Comparison of ENCODE assay signal across 10 cellular contexts in the genomic region with DNA sequence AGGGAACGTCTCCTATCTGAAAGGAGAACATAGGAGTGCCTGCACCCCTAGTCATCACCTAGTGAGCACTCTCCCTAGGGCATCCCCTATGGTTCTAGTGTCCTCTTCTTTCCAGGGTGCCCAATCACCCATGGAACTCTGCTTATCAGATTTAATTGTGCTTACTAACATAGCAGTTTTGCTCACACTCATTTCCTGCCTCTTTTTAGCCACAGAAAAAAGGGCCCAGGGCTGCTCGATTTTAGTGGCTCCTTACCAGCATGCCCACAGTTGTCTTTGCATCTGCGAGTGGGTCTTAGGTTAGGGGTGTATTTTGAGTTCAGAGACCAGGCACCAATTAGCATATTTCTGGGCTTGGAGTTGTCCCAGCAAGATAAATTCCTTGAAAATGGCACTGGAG.
DNase-seq lines count a peak whose midpoint lies in the region; ATAC-seq and TF ChIP-seq lines count a peak whose summit lies in the region.
"Had no signal": no experiment of that assay in that cellular context is flagged by ENCODE, and none has a peak within 500 bp of the region (broad histone marks: within the 10 kb centered on the region; RNA-seq: fewer than 3 reads in every experiment).

No MANE protein-coding gene starts in this region.

- H3K27me3 Mint-ChIP-seq in activated T-cell treated with anti-CD3 and anti-CD28 coated beads, Interleukin-2, amount 50 U/mL, for 24 hours: no peaks in the 10 kb centered on the region
- no peaks in the 10 kb centered on the region for H3K27me3 Mint-ChIP-seq in activated CD4-positive, alpha-beta memory T cell treated with anti-CD3 and anti-CD28 coated beads, Interleukin-2, amount 10 ng/mL, durations not matched to agents 7 days and 5 days
- H3K27me3 Mint-ChIP-seq in stimulated activated memory B cell treated with anti-CD40 and anti-IgM and Interleukin-4, amounts not matched to agents 10 μg/mL and 1 μg/mL and 100 μg/mL, for 72 hours: no peaks in the 10 kb centered on the region
- H3K27me3 Mint-ChIP-seq in progenitor cell of endocrine pancreas: no peaks in the 10 kb centered on the region

- CTCF ChIA-PET in activated CD4-positive, alpha-beta memory T cell treated with anti-CD3 and anti-CD28 coated beads, Interleukin-2, amount 10 ng/mL, durations not matched to agents 7 days and 5 days (lab: Charles Lee): interaction anchor here (1.4 kb wide), 1 partner anchor 46 kb away, joined by 4 read pairs; no protein-coding TSS in a partner anchor

- H3K36me3 Mint-ChIP-seq in activated T-cell treated with anti-CD3 and anti-CD28 coated beads, Interleukin-2, amount 50 U/mL, for 24 hours (ENCODE audit: low read depth): peaks cover 42% of the 10 kb centered on the region
- H3K36me3 Mint-ChIP-seq in activated CD4-positive, alpha-beta memory T cell treated with anti-CD3 and anti-CD28 coated beads, Interleukin-2, amount 10 ng/mL, durations not matched to agents 7 days and 5 days (ENCODE audit: low read depth): peaks cover 17% of the 10 kb centered on the region
- H3K36me3 Mint-ChIP-seq in stimulated activated memory B cell treated with anti-CD40 and anti-IgM and Interleukin-4, amounts not matched to agents 10 μg/mL and 1 μg/mL and 100 μg/mL, for 72 hours: peaks cover 6% of the 10 kb centered on the region
- no peaks in the 10 kb centered on the region for H3K36me3 Mint-ChIP-seq in progenitor cell of endocrine pancreas (ENCODE audit: insufficient read depth)

- no peak for TF ChIP-seq CTCF in progenitor cell of endocrine pancreas (IDR thresholded peaks at IDR 0.05; ENCODE audit: unreplicated experiment)

- H3K27ac Mint-ChIP-seq in activated T-cell treated with anti-CD3 and anti-CD28 coated beads, Interleukin-2, amount 50 U/mL, for 24 hours: peak overlapping the region; percentile 94
- peak overlapping the region; percentile 90 for H3K27ac Mint-ChIP-seq in activated CD4-positive, alpha-beta memory T cell treated with anti-CD3 and anti-CD28 coated beads, Interleukin-2, amount 10 ng/mL, durations not matched to agents 7 days and 5 days
- peak overlapping the region; percentile 98 for H3K27ac Mint-ChIP-seq in stimulated activated memory B cell treated with anti-CD40 and anti-IgM and Interleukin-4, amounts not matched to agents 10 μg/mL and 1 μg/mL and 100 μg/mL, for 72 hours
- no peak overlapping the region for H3K27ac Mint-ChIP-seq in progenitor cell of endocrine pancreas

- peak overlapping the region; percentile 86 for H3K4me3 Mint-ChIP-seq in activated T-cell treated with anti-CD3 and anti-CD28 coated beads, Interleukin-2, amount 50 U/mL, for 24 hours
- peak overlapping the region; percentile 85 for H3K4me3 Mint-ChIP-seq in activated CD4-positive, alpha-beta memory T cell treated with anti-CD3 and anti-CD28 coated beads, Interleukin-2, amount 10 ng/mL, durations not matched to agents 7 days and 5 days
- H3K4me3 Mint-ChIP-seq in stimulated activated memory B cell treated with anti-CD40 and anti-IgM and Interleukin-4, amounts not matched to agents 10 μg/mL and 1 μg/mL and 100 μg/mL, for 72 hours: peak overlapping the region; percentile 90
- no peak overlapping the region for H3K4me3 Mint-ChIP-seq in progenitor cell of endocrine pancreas (ENCODE audit: low read depth)

- ATAC-seq in HG03095 (IDR thresholded peaks at IDR 0.05; ENCODE audit: unreplicated experiment) (peak; percentile 5), GM18858 (IDR thresholded peaks at IDR 0.05; ENCODE audit: unreplicated experiment) (no peak)
- no peak for ATAC-seq in stimulated activated memory B cell treated with anti-CD40 and anti-IgM and Interleukin-4, amounts not matched to agents 10 μg/mL and 1 μg/mL and 100 μg/mL, for 72 hours

- peaks cover 74% of the 10 kb centered on the region for H3K4me1 Mint-ChIP-seq in activated T-cell treated with anti-CD3 and anti-CD28 coated beads, Interleukin-2, amount 50 U/mL, for 24 hours (ENCODE audit: low read depth)
- H3K4me1 Mint-ChIP-seq in activated CD4-positive, alpha-beta memory T cell treated with anti-CD3 and anti-CD28 coated beads, Interleukin-2, amount 10 ng/mL, durations not matched to agents 7 days and 5 days: peaks cover 51% of the 10 kb centered on the region
- H3K4me1 Mint-ChIP-seq in stimulated activated memory B cell treated with anti-CD40 and anti-IgM and Interleukin-4, amounts not matched to agents 10 μg/mL and 1 μg/mL and 100 μg/mL, for 72 hours: peaks cover 65% of the 10 kb centered on the region
- H3K4me1 Mint-ChIP-seq in progenitor cell of endocrine pancreas (ENCODE audit: low read depth): no peaks in the 10 kb centered on the region

- H3K9me3 Mint-ChIP-seq in activated T-cell treated with anti-CD3 and anti-CD28 coated beads, Interleukin-2, amount 50 U/mL, for 24 hours: peaks cover 10% of the 10 kb centered on the region
- no peaks in the 10 kb centered on the region for H3K9me3 Mint-ChIP-seq in activated CD4-positive, alpha-beta memory T cell treated with anti-CD3 and anti-CD28 coated beads, Interleukin-2, amount 10 ng/mL, durations not matched to agents 7 days and 5 days
- H3K9me3 Mint-ChIP-seq in stimulated activated memory B cell treated with anti-CD40 and anti-IgM and Interleukin-4, amounts not matched to agents 10 μg/mL and 1 μg/mL and 100 μg/mL, for 72 hours: no peaks in the 10 kb centered on the region
- peaks cover 12% of the 10 kb centered on the region for H3K9me3 Mint-ChIP-seq in progenitor cell of endocrine pancreas (ENCODE audit: low read depth)

- POLR2A ChIA-PET in activated CD4-positive, alpha-beta memory T cell treated with anti-CD3 and anti-CD28 coated beads, Interleukin-2, amount 10 ng/mL, durations not matched to agents 7 days and 5 days (lab: Charles Lee): interaction anchor here (1.1 kb wide), 2 partner anchors 9 to 14 kb away, joined by 4 read pairs; no protein-coding TSS in a partner anchor

- DNase-seq in activated T-cell treated with anti-CD3 and anti-CD28 coated beads, Interleukin-2, amount 50 U/mL, for 24 hours: no peak
- DNase-seq in activated T-cell treated with anti-CD3 and anti-CD28 coated beads, Interleukin-2, amount 50 U/mL, for 1 hour: no peak
- peak; percentile 38 for DNase-seq in activated CD4-positive, alpha-beta memory T cell treated with anti-CD3 and anti-CD28 coated beads, Interleukin-2, amount 10 ng/mL, durations not matched to agents 7 days and 5 days
- DNase-seq in progenitor cell of endocrine pancreas (ENCODE audit: low spot score, unreplicated experiment) (no peak), NCI-H2171 (lab: John Stamatoyannopoulos, UW) (no peak)
- DNase-seq: brain microvascular endothelial cell, uterus had no signal
